ENCODE assay signal across 19 cellular contexts in genomic region chr10:131170042-131170983, GRCh38.
DNase-seq lines count a peak whose midpoint lies in the region; ATAC-seq and TF ChIP-seq lines count a peak whose summit lies in the region.
"Had no signal": no experiment of that assay in that cellular context is flagged by ENCODE, and none has a peak within 500 bp of the region (broad histone marks: within the 10 kb centered on the region; RNA-seq: fewer than 3 reads in every experiment).

No MANE protein-coding gene starts in this region.

- H3K18ac ChIP-seq in H9 (ENCODE audit: insufficient read length, low read depth, low read length), result no peak overlapping the region

- H3K27ac ChIP-seq in BLaER1, result peak overlapping the region; percentile 49; the same call in 1 of the 2 replicates
- H3K27ac ChIP-seq in H9 (ENCODE audit: insufficient read length, low read depth, low read length), result no peak overlapping the region

- H3K4me2 ChIP-seq in BLaER1 (peak overlapping the region; percentile 83; the same call in 1 of the 2 replicates), H9 (ENCODE audit: insufficient read depth, insufficient read length, low read length) (no peak overlapping the region)

- H3K4me1 Mint-ChIP-seq in H9, result peaks cover 3 to 7% of the 10 kb centered on the region in 2 experiments
- H3K4me1 Mint-ChIP-seq: CD4-positive, CD25-positive, alpha-beta regulatory T cell had no signal

- intact Hi-C loops in sciatic nerve (cut with DNase I), result no loop called here

- H3K4me3 ChIP-seq in BLaER1 (no peak overlapping the region), H7 (ENCODE audit: insufficient read depth, low read depth, low read length) (no peak overlapping the region)

- H3K27ac Mint-ChIP-seq in H9, result peak overlapping the region in 1 of 3 experiments; percentile 62; a peak in 1 of 7 replicates

- no peak overlapping the region for H4K8ac ChIP-seq in H9 (replicated peaks; ENCODE audit: insufficient read length, low read depth, low read length)

- H3K23ac ChIP-seq in H9 (ENCODE audit: insufficient read length, low read depth, low read length), result no peak overlapping the region

- WGBS in H9 (ENCODE audit: extremely low coverage, insufficient read length, low lambda C conversion rate), result no CpG with 5 or more reads among the region's 26 CpGs

- H3K79me2 ChIP-seq in H9 (ENCODE audit: insufficient read depth, low read length), result no peaks in the 10 kb centered on the region

- H2BK120ac ChIP-seq in H9 (ENCODE audit: low read depth, low read length, poor library complexity, severe bottlenecking), result no peak overlapping the region

- no peaks in the 10 kb centered on the region for H3K23me2 ChIP-seq in H9 (ENCODE audit: insufficient read length, low read depth, low read length, poor library complexity, severe bottlenecking)

- H3K4ac ChIP-seq in H9 (ENCODE audit: low read depth, low read length), result no peak overlapping the region

- H2BK20ac ChIP-seq in H9 (ENCODE audit: low read depth, low read length, poor library complexity, severe bottlenecking), result no peak overlapping the region

- H2BK5ac ChIP-seq in H9 (ENCODE audit: insufficient read length, low read length), result no peak overlapping the region

- H3K36me3 Mint-ChIP-seq in H9 (ENCODE audit: insufficient read depth in 1 of 3, low read depth in 3 of 3), result no peaks in the 10 kb centered on the region
- H3K36me3 Mint-ChIP-seq: CD4-positive, CD25-positive, alpha-beta regulatory T cell had no signal

- H3K9me3 Mint-ChIP-seq in H9, result no peaks in the 10 kb centered on the region

- no peak for ATAC-seq in sciatic nerve
- ATAC-seq: HCT116, SK-N-SH treated with all-trans-retinoic acid at 6 μM for 48 hours had no signal

- H3K4me1 ChIP-seq in BLaER1 (peaks cover 100% of the 10 kb centered on the region), H9 (ENCODE audit: insufficient read depth, low read length) (no peaks in the 10 kb centered on the region)
- H3K4me1 ChIP-seq: Caco-2 had no signal

- H3K36me3 ChIP-seq in BLaER1 (peaks cover 25% of the 10 kb centered on the region), H7 (replicated peaks; ENCODE audit: control insufficient read depth, insufficient read depth, low read length) (no peaks in the 10 kb centered on the region)

- H3K56ac ChIP-seq in H9 (ENCODE audit: insufficient read length, low read depth, low read length), result no peak overlapping the region

- no peak overlapping the region for H4K91ac ChIP-seq in H9 (ENCODE audit: insufficient read length, low read depth, low read length)

- H2BK12ac ChIP-seq in H9 (ENCODE audit: insufficient read length, low read depth, low read length), result no peak overlapping the region

- no peak overlapping the region for H3K9ac ChIP-seq in BLaER1
- H3K9ac ChIP-seq in H9 (ENCODE audit: extremely low read depth, insufficient read length, low read length), result no peak overlapping the region

- no peak overlapping the region for H3T11ph ChIP-seq in H9 (ENCODE audit: low read length)

- H3K27me3 Mint-ChIP-seq in H9 (ENCODE audit: low read depth), result no peaks in the 10 kb centered on the region; the same call in 1 of the 2 replicates
- H3K27me3 Mint-ChIP-seq: CD4-positive, CD25-positive, alpha-beta regulatory T cell had no signal

- H2BK15ac ChIP-seq in H9 (ENCODE audit: low read depth, low read length), result no peak overlapping the region

- DNase-seq in H9 (peak; percentile 8), foreskin melanocyte (peak; percentile 27), sciatic nerve (ENCODE audit: low spot score) (peak; percentile 17), H7 (no peak), MV-4-11 (lab: John Stamatoyannopoulos, UW) (no peak), activated T-cell treated with anti-CD3 and anti-CD28 coated beads for 4 hours (no peak), GM19240 (ENCODE audit: insufficient read length, low spot score) (no peak)
- DNase-seq: Caco-2; CD4-positive, CD25-positive, alpha-beta regulatory T cell; DMS153; NCI-H1417 treated with DMSO at 0.1 percent for 48 hours; NCI-H2227 treated with DMSO at 0.1 percent for 48 hours; NCI-H69; NK-92 treated with Interleukin-12 subunit alpha and Interleukin-12 subunit beta, amount 100 ng/mL, for 24 hours; OCI-M1; SHP77 treated with DMSO at 0.1 percent for 48 hours had no signal

- H3K14ac ChIP-seq in H9 (ENCODE audit: insufficient read depth, low read length), result no peak overlapping the region

- H3K79me1 ChIP-seq in H9 (ENCODE audit: insufficient read depth, low read depth, low read length, poor library complexity, severe bottlenecking), result no peaks in the 10 kb centered on the region

- TF ChIP-seq CTCF in H9 (conservative IDR thresholded peaks at IDR 0.05), result no peak

- H2AFZ ChIP-seq in H9 (ENCODE audit: low read length), result no peak overlapping the region

- H3K9me3 ChIP-seq in BLaER1, result no peaks in the 10 kb centered on the region
- H3K9me3 ChIP-seq in H9 (ENCODE audit: control insufficient read depth, low read depth, low read length), result no peaks in the 10 kb centered on the region
- H3K9me3 ChIP-seq: Caco-2 had no signal

- H2AK5ac ChIP-seq in H9 (ENCODE audit: insufficient read length, low read length), result no peak overlapping the region

- H4K20me1 ChIP-seq in BLaER1 (no peaks in the 10 kb centered on the region), H9 (ENCODE audit: control insufficient read depth, insufficient read depth, insufficient read length) (no peaks in the 10 kb centered on the region)

- no peaks in the 10 kb centered on the region for H3K27me3 ChIP-seq in BLaER1
- H3K27me3 ChIP-seq in H9 (ENCODE audit: insufficient read depth, low read length), result no peaks in the 10 kb centered on the region
- H3K27me3 ChIP-seq in H7 (ENCODE audit: control insufficient read depth, insufficient read depth, low read length), result no peaks in the 10 kb centered on the region

- H3K4me3 Mint-ChIP-seq in H9, result no peak overlapping the region
- H3K4me3 Mint-ChIP-seq: CD4-positive, CD25-positive, alpha-beta regulatory T cell had no signal

- H4K5ac ChIP-seq in H9 (ENCODE audit: insufficient read length, low read depth, low read length), result no peak overlapping the region

Comparison
In these comparisons a context has a peak if more than half of its experiments do, and no peak if none do; other contexts are left out.
1. DNase-seq: peak in H9 (single experiment), foreskin melanocyte (single experiment) and sciatic nerve (single experiment); none in H7 (single experiment), MV-4-11 (single experiment), activated T-cell treated with anti-CD3 and anti-CD28 coated beads for 4 hours (single experiment) and GM19240 (single experiment).